ENCODE assay signal across 2 cellular contexts in the genomic region with DNA sequence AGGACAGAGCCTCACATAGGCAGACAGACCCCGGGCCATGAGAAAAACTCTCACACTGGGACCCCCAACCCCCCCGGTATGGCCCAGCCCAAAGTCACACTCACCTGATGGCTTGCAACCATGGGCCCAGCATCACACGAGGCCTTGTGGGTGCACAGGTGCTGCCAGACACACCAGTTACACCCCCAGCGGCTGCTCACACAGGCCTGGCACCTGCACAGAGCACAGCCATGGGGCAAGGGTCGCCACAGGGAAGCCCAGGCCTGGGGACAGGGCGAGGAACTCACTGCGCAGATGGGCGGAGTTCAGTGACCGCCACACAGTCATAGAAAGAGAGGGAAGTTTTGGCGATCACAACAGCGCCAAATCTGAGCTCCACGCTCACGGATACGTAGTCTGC.
A peak's percentile ranks its signal among the peaks of the same experiment; 100 is the strongest.
TF ChIP-seq lines count a peak whose summit lies in the region.

No MANE protein-coding gene starts in this region.

TF ChIP-seq in WTC11, 78 proteins besides CTCF, POLR2A, EP300 and RAD21:
- TF ChIP-seq NFATC4 (CRISPR knock-in tag; IDR thresholded peaks at IDR 0.05) (no peak), GABPB1 (CRISPR knock-in tag; IDR thresholded peaks at IDR 0.05) (no peak), MXD4 (CRISPR knock-in tag; IDR thresholded peaks at IDR 0.05; ENCODE audit: borderline replicate concordance) (no peak)
- TF ChIP-seq, protein P1, sequence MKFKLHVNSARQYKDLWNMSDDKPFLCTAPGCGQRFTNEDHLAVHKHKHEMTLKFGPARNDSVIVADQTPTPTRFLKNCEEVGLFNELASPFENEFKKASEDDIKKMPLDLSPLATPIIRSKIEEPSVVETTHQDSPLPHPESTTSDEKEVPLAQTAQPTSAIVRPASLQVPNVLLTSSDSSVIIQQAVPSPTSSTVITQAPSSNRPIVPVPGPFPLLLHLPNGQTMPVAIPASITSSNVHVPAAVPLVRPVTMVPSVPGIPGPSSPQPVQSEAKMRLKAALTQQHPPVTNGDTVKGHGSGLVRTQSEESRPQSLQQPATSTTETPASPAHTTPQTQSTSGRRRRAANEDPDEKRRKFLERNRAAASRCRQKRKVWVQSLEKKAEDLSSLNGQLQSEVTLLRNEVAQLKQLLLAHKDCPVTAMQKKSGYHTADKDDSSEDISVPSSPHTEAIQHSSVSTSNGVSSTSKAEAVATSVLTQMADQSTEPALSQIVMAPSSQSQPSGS (CRISPR knock-in tag; IDR thresholded peaks at IDR 0.05; ENCODE audit: borderline replicate concordance, low read depth), result no peak
- TF ChIP-seq, protein P2, sequence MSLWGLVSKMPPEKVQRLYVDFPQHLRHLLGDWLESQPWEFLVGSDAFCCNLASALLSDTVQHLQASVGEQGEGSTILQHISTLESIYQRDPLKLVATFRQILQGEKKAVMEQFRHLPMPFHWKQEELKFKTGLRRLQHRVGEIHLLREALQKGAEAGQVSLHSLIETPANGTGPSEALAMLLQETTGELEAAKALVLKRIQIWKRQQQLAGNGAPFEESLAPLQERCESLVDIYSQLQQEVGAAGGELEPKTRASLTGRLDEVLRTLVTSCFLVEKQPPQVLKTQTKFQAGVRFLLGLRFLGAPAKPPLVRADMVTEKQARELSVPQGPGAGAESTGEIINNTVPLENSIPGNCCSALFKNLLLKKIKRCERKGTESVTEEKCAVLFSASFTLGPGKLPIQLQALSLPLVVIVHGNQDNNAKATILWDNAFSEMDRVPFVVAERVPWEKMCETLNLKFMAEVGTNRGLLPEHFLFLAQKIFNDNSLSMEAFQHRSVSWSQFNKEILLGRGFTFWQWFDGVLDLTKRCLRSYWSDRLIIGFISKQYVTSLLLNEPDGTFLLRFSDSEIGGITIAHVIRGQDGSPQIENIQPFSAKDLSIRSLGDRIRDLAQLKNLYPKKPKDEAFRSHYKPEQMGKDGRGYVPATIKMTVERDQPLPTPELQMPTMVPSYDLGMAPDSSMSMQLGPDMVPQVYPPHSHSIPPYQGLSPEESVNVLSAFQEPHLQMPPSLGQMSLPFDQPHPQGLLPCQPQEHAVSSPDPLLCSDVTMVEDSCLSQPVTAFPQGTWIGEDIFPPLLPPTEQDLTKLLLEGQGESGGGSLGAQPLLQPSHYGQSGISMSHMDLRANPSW (CRISPR knock-in tag; conservative IDR thresholded peaks at IDR 0.05; ENCODE audit: low read depth), result no peak
TF ChIP-seq in WTC11: peak in this region for 0.

TF ChIP-seq in HepG2, 621 proteins besides CTCF, POLR2A, EP300 and RAD21:
- TF ChIP-seq KAT7 (CRISPR knock-in tag; IDR thresholded peaks at IDR 0.05; ENCODE audit: borderline replicate concordance) (no peak), ESRRA (CRISPR knock-in tag; IDR thresholded peaks at IDR 0.05; ENCODE audit: low read depth) (no peak), NRL (CRISPR knock-in tag; IDR thresholded peaks at IDR 0.05; ENCODE audit: borderline replicate concordance) (no peak), RFXAP (CRISPR knock-in tag; IDR thresholded peaks at IDR 0.05; ENCODE audit: borderline replicate concordance) (no peak), MAFF (IDR thresholded peaks at IDR 0.05; ENCODE audit: low read depth, low read length) (no peak), ZNF891 (CRISPR knock-in tag; IDR thresholded peaks at IDR 0.05) (no peak), SOX13 (IDR thresholded peaks at IDR 0.05) (no peak), SOX13 (CRISPR knock-in tag; conservative IDR thresholded peaks at IDR 0.05 in 1 of 2, IDR thresholded peaks at IDR 0.05 in 1 of 2) (no peak), ZNF615 (CRISPR knock-in tag; IDR thresholded peaks at IDR 0.05; ENCODE audit: borderline replicate concordance) (no peak), RBFOX2 (IDR thresholded peaks at IDR 0.05; ENCODE audit: low read depth, low read length) (peak; percentile 72), ZNF207 (IDR thresholded peaks at IDR 0.05; ENCODE audit: borderline replicate concordance) (no peak), BRD4 (CRISPR knock-in tag; IDR thresholded peaks at IDR 0.05) (no peak), AGO2 (optimal IDR thresholded peaks at IDR 0.05; ENCODE audit: low read depth, low read length) (peak; percentile 93), ELF1 (CRISPR knock-in tag; IDR thresholded peaks at IDR 0.05) (no peak), FOXJ3 (CRISPR knock-in tag; IDR thresholded peaks at IDR 0.05; ENCODE audit: borderline replicate concordance) (no peak)
- TF ChIP-seq, protein P3, sequence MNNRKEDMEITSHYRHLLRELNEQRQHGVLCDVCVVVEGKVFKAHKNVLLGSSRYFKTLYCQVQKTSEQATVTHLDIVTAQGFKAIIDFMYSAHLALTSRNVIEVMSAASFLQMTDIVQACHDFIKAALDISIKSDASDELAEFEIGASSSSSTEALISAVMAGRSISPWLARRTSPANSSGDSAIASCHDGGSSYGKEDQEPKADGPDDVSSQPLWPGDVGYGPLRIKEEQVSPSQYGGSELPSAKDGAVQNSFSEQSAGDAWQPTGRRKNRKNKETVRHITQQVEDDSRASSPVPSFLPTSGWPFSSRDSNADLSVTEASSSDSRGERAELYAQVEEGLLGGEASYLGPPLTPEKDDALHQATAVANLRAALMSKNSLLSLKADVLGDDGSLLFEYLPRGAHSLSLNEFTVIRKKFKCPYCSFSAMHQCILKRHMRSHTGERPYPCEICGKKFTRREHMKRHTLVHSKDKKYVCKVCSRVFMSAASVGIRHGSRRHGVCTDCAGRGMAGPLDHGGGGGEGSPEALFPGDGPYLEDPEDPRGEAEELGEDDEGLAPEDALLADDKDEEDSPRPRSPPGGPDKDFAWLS (CRISPR knock-in tag; IDR thresholded peaks at IDR 0.05; ENCODE audit: borderline replicate concordance), result no peak
- TF ChIP-seq, protein P4, sequence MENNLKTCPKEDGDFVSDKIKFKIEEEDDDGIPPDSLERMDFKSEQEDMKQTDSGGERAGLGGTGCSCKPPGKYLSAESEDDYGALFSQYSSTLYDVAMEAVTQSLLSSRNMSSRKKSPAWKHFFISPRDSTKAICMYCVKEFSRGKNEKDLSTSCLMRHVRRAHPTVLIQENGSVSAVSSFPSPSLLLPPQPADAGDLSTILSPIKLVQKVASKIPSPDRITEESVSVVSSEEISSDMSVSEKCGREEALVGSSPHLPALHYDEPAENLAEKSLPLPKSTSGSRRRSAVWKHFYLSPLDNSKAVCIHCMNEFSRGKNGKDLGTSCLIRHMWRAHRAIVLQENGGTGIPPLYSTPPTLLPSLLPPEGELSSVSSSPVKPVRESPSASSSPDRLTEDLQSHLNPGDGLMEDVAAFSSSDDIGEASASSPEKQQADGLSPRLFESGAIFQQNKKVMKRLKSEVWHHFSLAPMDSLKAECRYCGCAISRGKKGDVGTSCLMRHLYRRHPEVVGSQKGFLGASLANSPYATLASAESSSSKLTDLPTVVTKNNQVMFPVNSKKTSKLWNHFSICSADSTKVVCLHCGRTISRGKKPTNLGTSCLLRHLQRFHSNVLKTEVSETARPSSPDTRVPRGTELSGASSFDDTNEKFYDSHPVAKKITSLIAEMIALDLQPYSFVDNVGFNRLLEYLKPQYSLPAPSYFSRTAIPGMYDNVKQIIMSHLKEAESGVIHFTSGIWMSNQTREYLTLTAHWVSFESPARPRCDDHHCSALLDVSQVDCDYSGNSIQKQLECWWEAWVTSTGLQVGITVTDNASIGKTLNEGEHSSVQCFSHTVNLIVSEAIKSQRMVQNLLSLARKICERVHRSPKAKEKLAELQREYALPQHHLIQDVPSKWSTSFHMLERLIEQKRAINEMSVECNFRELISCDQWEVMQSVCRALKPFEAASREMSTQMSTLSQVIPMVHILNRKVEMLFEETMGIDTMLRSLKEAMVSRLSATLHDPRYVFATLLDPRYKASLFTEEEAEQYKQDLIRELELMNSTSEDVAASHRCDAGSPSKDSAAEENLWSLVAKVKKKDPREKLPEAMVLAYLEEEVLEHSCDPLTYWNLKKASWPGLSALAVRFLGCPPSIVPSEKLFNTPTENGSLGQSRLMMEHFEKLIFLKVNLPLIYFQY (CRISPR knock-in tag; IDR thresholded peaks at IDR 0.05; ENCODE audit: borderline replicate concordance), result no peak
- TF ChIP-seq, protein P5, sequence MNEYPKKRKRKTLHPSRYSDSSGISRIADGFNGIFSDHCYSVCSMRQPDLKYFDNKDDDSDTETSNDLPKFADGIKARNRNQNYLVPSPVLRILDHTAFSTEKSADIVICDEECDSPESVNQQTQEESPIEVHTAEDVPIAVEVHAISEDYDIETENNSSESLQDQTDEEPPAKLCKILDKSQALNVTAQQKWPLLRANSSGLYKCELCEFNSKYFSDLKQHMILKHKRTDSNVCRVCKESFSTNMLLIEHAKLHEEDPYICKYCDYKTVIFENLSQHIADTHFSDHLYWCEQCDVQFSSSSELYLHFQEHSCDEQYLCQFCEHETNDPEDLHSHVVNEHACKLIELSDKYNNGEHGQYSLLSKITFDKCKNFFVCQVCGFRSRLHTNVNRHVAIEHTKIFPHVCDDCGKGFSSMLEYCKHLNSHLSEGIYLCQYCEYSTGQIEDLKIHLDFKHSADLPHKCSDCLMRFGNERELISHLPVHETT (CRISPR knock-in tag; conservative IDR thresholded peaks at IDR 0.05), result no peak
- TF ChIP-seq, protein P6, sequence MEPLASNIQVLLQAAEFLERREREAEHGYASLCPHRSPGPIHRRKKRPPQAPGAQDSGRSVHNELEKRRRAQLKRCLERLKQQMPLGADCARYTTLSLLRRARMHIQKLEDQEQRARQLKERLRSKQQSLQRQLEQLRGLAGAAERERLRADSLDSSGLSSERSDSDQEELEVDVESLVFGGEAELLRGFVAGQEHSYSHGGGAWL (CRISPR knock-in tag; IDR thresholded peaks at IDR 0.05), result no peak
